In genomic region chr11:83151274-83151977, GRCh38 we compare ENCODE assay signal across 1 cellular context.
A peak's percentile ranks its signal among the peaks of the same experiment; 100 is the strongest.
TF ChIP-seq lines count a peak whose summit lies in the region.

No MANE protein-coding gene starts in this region.

TF ChIP-seq in K562, 482 proteins besides CTCF, POLR2A, EP300 and RAD21 (continued from another document and continues in another):
- TF ChIP-seq, protein P1, sequence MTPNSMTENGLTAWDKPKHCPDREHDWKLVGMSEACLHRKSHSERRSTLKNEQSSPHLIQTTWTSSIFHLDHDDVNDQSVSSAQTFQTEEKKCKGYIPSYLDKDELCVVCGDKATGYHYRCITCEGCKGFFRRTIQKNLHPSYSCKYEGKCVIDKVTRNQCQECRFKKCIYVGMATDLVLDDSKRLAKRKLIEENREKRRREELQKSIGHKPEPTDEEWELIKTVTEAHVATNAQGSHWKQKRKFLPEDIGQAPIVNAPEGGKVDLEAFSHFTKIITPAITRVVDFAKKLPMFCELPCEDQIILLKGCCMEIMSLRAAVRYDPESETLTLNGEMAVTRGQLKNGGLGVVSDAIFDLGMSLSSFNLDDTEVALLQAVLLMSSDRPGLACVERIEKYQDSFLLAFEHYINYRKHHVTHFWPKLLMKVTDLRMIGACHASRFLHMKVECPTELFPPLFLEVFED (CRISPR knock-in tag; conservative IDR thresholded peaks at IDR 0.05): no peak
- TF ChIP-seq CREB1 (IDR thresholded peaks at IDR 0.05): no peak
- TF ChIP-seq CREB1 (CRISPR knock-in tag; IDR thresholded peaks at IDR 0.05): no peak
- peak; percentile 60; the same call in 1 of the 2 replicates for TF ChIP-seq SMARCC2 (IDR thresholded peaks at IDR 0.05; ENCODE audit: low read depth)
- TF ChIP-seq TRIM28 (IDR thresholded peaks at IDR 0.05): no peak
- TF ChIP-seq ATF7 (IDR thresholded peaks at IDR 0.05): peak; percentile 52; the same call in 1 of the 2 replicates
- TF ChIP-seq ZNF253 (CRISPR knock-in tag; conservative IDR thresholded peaks at IDR 0.05): no peak
- no peak for TF ChIP-seq ZFP36 (IDR thresholded peaks at IDR 0.05; ENCODE audit: low read depth, low read length, partially characterized antibody)
- TF ChIP-seq ZNF239 (CRISPR knock-in tag; IDR thresholded peaks at IDR 0.05): no peak
- no peak for TF ChIP-seq SREBF2 (CRISPR knock-in tag; IDR thresholded peaks at IDR 0.05)
- TF ChIP-seq, protein P2, sequence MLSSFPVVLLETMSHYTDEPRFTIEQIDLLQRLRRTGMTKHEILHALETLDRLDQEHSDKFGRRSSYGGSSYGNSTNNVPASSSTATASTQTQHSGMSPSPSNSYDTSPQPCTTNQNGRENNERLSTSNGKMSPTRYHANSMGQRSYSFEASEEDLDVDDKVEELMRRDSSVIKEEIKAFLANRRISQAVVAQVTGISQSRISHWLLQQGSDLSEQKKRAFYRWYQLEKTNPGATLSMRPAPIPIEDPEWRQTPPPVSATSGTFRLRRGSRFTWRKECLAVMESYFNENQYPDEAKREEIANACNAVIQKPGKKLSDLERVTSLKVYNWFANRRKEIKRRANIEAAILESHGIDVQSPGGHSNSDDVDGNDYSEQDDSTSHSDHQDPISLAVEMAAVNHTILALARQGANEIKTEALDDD (IDR thresholded peaks at IDR 0.05): peak; percentile 67; the same call in 1 of the 2 replicates
- TF ChIP-seq NFXL1 (CRISPR knock-in tag; IDR thresholded peaks at IDR 0.05): no peak
- TF ChIP-seq KAT2B (IDR thresholded peaks at IDR 0.05; ENCODE audit: low read depth, low read length): no peak
- TF ChIP-seq SMAD3 (CRISPR knock-in tag; conservative IDR thresholded peaks at IDR 0.05): no peak
- no peak for TF ChIP-seq PYGO2 (tag; IDR thresholded peaks at IDR 0.05)
- TF ChIP-seq HNRNPLL (IDR thresholded peaks at IDR 0.05; ENCODE audit: low read depth, low read length, poor library complexity, severe bottlenecking): no peak
- TF ChIP-seq BDP1 (IDR thresholded peaks at IDR 0.05; ENCODE audit: insufficient read depth, insufficient read length): no peak
- no peak for TF ChIP-seq KAT7 (CRISPR knock-in tag; IDR thresholded peaks at IDR 0.05; ENCODE audit: borderline replicate concordance)
- TF ChIP-seq, protein P3, sequence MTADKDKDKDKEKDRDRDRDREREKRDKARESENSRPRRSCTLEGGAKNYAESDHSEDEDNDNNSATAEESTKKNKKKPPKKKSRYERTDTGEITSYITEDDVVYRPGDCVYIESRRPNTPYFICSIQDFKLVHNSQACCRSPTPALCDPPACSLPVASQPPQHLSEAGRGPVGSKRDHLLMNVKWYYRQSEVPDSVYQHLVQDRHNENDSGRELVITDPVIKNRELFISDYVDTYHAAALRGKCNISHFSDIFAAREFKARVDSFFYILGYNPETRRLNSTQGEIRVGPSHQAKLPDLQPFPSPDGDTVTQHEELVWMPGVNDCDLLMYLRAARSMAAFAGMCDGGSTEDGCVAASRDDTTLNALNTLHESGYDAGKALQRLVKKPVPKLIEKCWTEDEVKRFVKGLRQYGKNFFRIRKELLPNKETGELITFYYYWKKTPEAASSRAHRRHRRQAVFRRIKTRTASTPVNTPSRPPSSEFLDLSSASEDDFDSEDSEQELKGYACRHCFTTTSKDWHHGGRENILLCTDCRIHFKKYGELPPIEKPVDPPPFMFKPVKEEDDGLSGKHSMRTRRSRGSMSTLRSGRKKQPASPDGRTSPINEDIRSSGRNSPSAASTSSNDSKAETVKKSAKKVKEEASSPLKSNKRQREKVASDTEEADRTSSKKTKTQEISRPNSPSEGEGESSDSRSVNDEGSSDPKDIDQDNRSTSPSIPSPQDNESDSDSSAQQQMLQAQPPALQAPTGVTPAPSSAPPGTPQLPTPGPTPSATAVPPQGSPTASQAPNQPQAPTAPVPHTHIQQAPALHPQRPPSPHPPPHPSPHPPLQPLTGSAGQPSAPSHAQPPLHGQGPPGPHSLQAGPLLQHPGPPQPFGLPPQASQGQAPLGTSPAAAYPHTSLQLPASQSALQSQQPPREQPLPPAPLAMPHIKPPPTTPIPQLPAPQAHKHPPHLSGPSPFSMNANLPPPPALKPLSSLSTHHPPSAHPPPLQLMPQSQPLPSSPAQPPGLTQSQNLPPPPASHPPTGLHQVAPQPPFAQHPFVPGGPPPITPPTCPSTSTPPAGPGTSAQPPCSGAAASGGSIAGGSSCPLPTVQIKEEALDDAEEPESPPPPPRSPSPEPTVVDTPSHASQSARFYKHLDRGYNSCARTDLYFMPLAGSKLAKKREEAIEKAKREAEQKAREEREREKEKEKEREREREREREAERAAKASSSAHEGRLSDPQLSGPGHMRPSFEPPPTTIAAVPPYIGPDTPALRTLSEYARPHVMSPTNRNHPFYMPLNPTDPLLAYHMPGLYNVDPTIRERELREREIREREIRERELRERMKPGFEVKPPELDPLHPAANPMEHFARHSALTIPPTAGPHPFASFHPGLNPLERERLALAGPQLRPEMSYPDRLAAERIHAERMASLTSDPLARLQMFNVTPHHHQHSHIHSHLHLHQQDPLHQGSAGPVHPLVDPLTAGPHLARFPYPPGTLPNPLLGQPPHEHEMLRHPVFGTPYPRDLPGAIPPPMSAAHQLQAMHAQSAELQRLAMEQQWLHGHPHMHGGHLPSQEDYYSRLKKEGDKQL (CRISPR knock-in tag; IDR thresholded peaks at IDR 0.05; ENCODE audit: borderline replicate concordance): no peak
- TF ChIP-seq RBBP5 (IDR thresholded peaks at IDR 0.05; ENCODE audit: borderline replicate concordance, insufficient read depth, low read length, poor library complexity, severe bottlenecking): no peak
- no peak for TF ChIP-seq ZBTB1 (CRISPR knock-in tag; IDR thresholded peaks at IDR 0.05; ENCODE audit: borderline replicate concordance, low read depth)
- no peak for TF ChIP-seq TRIM24 (IDR thresholded peaks at IDR 0.05)
- TF ChIP-seq FOS (IDR thresholded peaks at IDR 0.05; ENCODE audit: extremely low read depth, insufficient read length): peak; percentile 45
- TF ChIP-seq STAG1 (CRISPR knock-in tag; IDR thresholded peaks at IDR 0.05; ENCODE audit: borderline replicate concordance): no peak
- TF ChIP-seq, protein P4, sequence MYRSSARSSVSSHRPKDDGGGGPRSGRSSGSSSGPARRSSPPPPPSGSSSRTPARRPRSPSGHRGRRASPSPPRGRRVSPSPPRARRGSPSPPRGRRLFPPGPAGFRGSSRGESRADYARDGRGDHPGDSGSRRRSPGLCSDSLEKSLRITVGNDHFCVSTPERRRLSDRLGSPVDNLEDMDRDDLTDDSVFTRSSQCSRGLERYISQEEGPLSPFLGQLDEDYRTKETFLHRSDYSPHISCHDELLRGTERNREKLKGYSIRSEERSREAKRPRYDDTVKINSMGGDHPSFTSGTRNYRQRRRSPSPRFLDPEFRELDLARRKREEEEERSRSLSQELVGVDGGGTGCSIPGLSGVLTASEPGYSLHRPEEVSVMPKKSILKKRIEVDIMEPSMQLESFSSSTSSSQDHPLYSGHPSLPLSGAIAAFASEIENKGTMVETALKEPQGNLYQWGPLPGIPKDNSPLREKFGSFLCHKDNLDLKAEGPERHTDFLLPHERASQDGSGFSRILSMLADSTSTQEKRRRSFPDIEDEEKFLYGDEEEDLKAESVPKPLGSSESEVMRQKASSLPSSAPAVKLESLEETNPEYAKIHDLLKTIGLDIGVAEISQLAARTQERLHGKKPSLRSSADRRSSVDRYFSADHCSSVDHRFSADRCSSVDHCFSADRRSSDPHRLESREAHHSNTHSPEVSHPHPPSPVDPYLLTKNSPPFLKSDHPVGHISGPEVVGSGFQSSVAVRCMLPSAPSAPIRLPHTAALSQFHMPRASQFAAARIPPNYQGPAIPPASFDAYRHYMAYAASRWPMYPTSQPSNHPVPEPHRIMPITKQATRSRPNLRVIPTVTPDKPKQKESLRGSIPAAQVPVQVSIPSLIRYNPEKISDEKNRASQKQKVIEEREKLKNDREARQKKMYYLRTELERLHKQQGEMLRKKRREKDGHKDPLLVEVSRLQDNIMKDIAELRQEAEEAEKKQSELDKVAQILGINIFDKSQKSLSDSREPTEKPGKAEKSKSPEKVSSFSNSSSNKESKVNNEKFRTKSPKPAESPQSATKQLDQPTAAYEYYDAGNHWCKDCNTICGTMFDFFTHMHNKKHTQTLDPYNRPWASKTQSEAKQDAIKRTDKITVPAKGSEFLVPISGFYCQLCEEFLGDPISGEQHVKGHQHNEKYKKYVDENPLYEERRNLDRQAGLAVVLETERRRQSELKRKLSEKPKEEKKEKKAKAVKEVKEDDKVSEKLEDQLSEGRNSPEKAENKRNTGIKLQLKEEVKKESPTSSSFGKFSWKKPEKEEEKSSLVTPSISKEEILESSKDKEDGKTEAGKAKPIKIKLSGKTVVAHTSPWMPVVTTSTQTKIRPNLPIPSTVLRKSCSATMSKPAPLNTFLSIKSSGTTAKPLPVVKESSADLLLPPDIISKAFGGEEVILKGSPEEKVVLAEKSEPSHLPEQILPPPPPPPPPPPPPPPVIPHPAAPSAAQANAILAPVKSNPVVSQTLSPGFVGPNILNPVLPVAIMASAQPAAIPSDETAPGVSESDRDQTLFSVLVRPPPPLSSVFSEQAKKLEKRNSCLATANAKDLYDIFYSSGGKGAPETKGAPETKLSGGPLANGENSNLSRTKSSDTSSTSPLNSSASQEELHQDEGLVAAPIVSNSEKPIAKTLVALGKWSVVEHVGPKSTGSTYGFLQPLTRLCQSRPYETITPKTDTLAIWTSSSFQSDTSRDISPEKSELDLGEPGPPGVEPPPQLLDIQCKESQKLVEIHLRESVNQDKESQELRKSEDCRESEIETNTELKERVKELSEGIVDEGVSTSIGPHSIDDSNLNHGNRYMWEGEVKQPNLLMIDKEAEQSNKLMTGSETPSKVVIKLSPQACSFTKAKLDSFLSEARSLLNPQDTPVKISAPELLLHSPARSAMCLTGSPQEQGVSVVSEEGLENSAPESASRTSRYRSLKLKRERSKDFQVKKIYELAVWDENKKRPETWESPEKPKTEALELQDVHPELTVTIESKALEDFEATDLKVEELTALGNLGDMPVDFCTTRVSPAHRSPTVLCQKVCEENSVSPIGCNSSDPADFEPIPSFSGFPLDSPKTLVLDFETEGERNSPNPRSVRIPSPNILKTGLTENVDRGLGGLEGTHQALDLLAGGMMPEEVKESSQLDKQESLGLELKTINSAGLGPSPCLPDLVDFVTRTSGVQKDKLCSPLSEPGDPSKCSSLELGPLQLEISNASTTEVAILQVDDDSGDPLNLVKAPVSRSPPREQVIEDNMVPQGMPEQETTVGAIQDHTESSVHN (IDR thresholded peaks at IDR 0.05; ENCODE audit: borderline replicate concordance in 1 of 2, low read depth in 1 of 2): no peak
- TF ChIP-seq ZNF699 (CRISPR knock-in tag; IDR thresholded peaks at IDR 0.05; ENCODE audit: insufficient replicate concordance): no peak
- no peak for TF ChIP-seq MEF2D (tag; conservative IDR thresholded peaks at IDR 0.05; ENCODE audit: low read depth)
- TF ChIP-seq RB1 (IDR thresholded peaks at IDR 0.05; ENCODE audit: low read depth): no peak
- TF ChIP-seq HDAC2 (IDR thresholded peaks at IDR 0.05): peak; percentile 59; the same call in 1 of the 2 replicates
- peak; percentile 36 for TF ChIP-seq TBP (optimal IDR thresholded peaks at IDR 0.05; ENCODE audit: low read depth, low read length)
- TF ChIP-seq ZNF316 (IDR thresholded peaks at IDR 0.05): peak; percentile 93
- no peak for TF ChIP-seq TEAD1 (CRISPR knock-in tag; IDR thresholded peaks at IDR 0.05)
- no peak; the same call in 1 of the 2 replicates for TF ChIP-seq ZNF121 (CRISPR knock-in tag; conservative IDR thresholded peaks at IDR 0.05)
- peak; percentile 67; the same call in 1 of the 2 replicates for TF ChIP-seq ARID3A (IDR thresholded peaks at IDR 0.05; ENCODE audit: borderline replicate concordance, low read depth, low read length)
- TF ChIP-seq DDX20 (tag; IDR thresholded peaks at IDR 0.05; ENCODE audit: low read depth): no peak
- TF ChIP-seq, protein P5, sequence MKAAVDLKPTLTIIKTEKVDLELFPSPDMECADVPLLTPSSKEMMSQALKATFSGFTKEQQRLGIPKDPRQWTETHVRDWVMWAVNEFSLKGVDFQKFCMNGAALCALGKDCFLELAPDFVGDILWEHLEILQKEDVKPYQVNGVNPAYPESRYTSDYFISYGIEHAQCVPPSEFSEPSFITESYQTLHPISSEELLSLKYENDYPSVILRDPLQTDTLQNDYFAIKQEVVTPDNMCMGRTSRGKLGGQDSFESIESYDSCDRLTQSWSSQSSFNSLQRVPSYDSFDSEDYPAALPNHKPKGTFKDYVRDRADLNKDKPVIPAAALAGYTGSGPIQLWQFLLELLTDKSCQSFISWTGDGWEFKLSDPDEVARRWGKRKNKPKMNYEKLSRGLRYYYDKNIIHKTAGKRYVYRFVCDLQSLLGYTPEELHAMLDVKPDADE (conservative IDR thresholded peaks at IDR 0.05; ENCODE audit: control insufficient read depth, low read depth, low read length): no peak
- no peak for TF ChIP-seq CEBPG (CRISPR knock-in tag; IDR thresholded peaks at IDR 0.05)
- TF ChIP-seq CEBPG (tag; conservative IDR thresholded peaks at IDR 0.05 in 1 of 2, IDR thresholded peaks at IDR 0.05 in 1 of 2): no peak
- no peak for TF ChIP-seq SLC30A9 (CRISPR knock-in tag; IDR thresholded peaks at IDR 0.05)
- no peak for TF ChIP-seq ZNF57 (CRISPR knock-in tag; IDR thresholded peaks at IDR 0.05)
- no peak for TF ChIP-seq MTF1 (CRISPR knock-in tag; IDR thresholded peaks at IDR 0.05; ENCODE audit: borderline replicate concordance)
- no peak for TF ChIP-seq NCOA2 (IDR thresholded peaks at IDR 0.05; ENCODE audit: partially characterized antibody in 2 of 2)
- TF ChIP-seq ZNF639 (CRISPR knock-in tag; conservative IDR thresholded peaks at IDR 0.05 in 1 of 2, IDR thresholded peaks at IDR 0.05 in 1 of 2): no peak
- 0 out of 2 replicates have a peak, but pooled peaks have one; percentile 15 for TF ChIP-seq PML (IDR thresholded peaks at IDR 0.05; ENCODE audit: low read length)
- no peak for TF ChIP-seq RBM17 (IDR thresholded peaks at IDR 0.05; ENCODE audit: borderline replicate concordance, low read depth, low read length)
